ENCODE assay signal across 19 cellular contexts in genomic region chrX:20445109-20445508, GRCh38.
DNase-seq lines count a peak whose midpoint lies in the region; ATAC-seq lines count a peak whose summit lies in the region.
"Had no signal": no experiment of that assay in that cellular context is flagged by ENCODE, and none has a peak within 500 bp of the region (broad histone marks: within the 10 kb centered on the region; RNA-seq: fewer than 3 reads in every experiment).

No MANE protein-coding gene starts in this region.

- POLR2A ChIA-PET in activated CD4-positive, alpha-beta memory T cell treated with anti-CD3 and anti-CD28 coated beads for 36 hours (lab: Charles Lee): no interaction called here

- intact Hi-C loops in activated CD4-positive, alpha-beta T cell treated with anti-CD3 and anti-CD28 coated beads, Interleukin-2, amount 10 ng/mL, durations not matched to agents 24 days and 14 days (cut with micrococcal nuclease): no loop called here
- intact Hi-C loops in left ventricle myocardium superior (cut with micrococcal nuclease): no loop called here
- intact Hi-C loops in activated CD4-positive, alpha-beta memory T cell treated with anti-CD3 and anti-CD28 coated beads for 36 hours (cut with micrococcal nuclease): no loop called here

- CTCF ChIA-PET in activated CD4-positive, alpha-beta memory T cell treated with anti-CD3 and anti-CD28 coated beads for 36 hours (lab: Charles Lee): interaction anchor here (0.7 to 2.7 kb wide), 2 partner anchors 36 to 192 kb away, joined by 3 to 14 read pairs; no protein-coding TSS in a partner anchor

- peak; percentile 77 for ATAC-seq in GM21515 (IDR thresholded peaks at IDR 0.05; ENCODE audit: unreplicated experiment)
- ATAC-seq in HG03442 (IDR thresholded peaks at IDR 0.05; ENCODE audit: unreplicated experiment): peak; percentile 52
- peak; percentile 79 for ATAC-seq in stimulated activated naive CD8-positive, alpha-beta T cell treated with anti-CD3 and anti-CD28 coated beads, Interleukin-15, Interleukin-2, amounts not matched to agents 100 U/mL and 50 U/mL, for 24 hours
- ATAC-seq in left ventricle myocardium superior: no peak
- ATAC-seq: activated naive CD4-positive, alpha-beta T cell treated with anti-CD3 and anti-CD28 coated beads, Interleukin-2, amount 50 U/mL, for 72 hours; mucosa of descending colon had no signal

- peaks cover 2% of the 10 kb centered on the region for H3K27me3 Mint-ChIP-seq in activated CD4-positive, alpha-beta T cell treated with anti-CD3 and anti-CD28 coated beads, Interleukin-2, amount 10 ng/mL, durations not matched to agents 24 days and 14 days
- no peaks in the 10 kb centered on the region for H3K27me3 Mint-ChIP-seq in activated CD4-positive, alpha-beta memory T cell treated with anti-CD3 and anti-CD28 coated beads for 36 hours

- H3K9me3 Mint-ChIP-seq in activated CD4-positive, alpha-beta T cell treated with anti-CD3 and anti-CD28 coated beads, Interleukin-2, amount 10 ng/mL, durations not matched to agents 24 days and 14 days: peaks cover 3% of the 10 kb centered on the region
- H3K9me3 Mint-ChIP-seq in activated CD4-positive, alpha-beta memory T cell treated with anti-CD3 and anti-CD28 coated beads for 36 hours: no peaks in the 10 kb centered on the region
- H3K9me3 Mint-ChIP-seq: activated naive CD4-positive, alpha-beta T cell treated with anti-CD3 and anti-CD28 coated beads, Interleukin-2, amount 50 U/mL, for 72 hours had no signal

- no peaks in the 10 kb centered on the region for H3K36me3 Mint-ChIP-seq in activated CD4-positive, alpha-beta T cell treated with anti-CD3 and anti-CD28 coated beads, Interleukin-2, amount 10 ng/mL, durations not matched to agents 24 days and 14 days (ENCODE audit: low read depth)
- H3K36me3 Mint-ChIP-seq in activated CD4-positive, alpha-beta memory T cell treated with anti-CD3 and anti-CD28 coated beads for 36 hours: no peaks in the 10 kb centered on the region
- H3K36me3 Mint-ChIP-seq: activated naive CD4-positive, alpha-beta T cell treated with anti-CD3 and anti-CD28 coated beads, Interleukin-2, amount 50 U/mL, for 72 hours had no signal

- DNase-seq in activated CD4-positive, alpha-beta T cell treated with anti-CD3 and anti-CD28 coated beads, Interleukin-2, amount 10 ng/mL, durations not matched to agents 24 days and 14 days: no peak
- DNase-seq in activated CD4-positive, alpha-beta T cell treated with anti-CD3 and anti-CD28 coated beads, Interleukin-2, amount 50 U/mL, for 4 hours: no peak
- no peak for DNase-seq in stimulated activated naive CD8-positive, alpha-beta T cell treated with anti-CD3 and anti-CD28 coated beads, Interleukin-15, Interleukin-2, amounts not matched to agents 100 U/mL and 50 U/mL, for 24 hours
- DNase-seq in left ventricle myocardium superior: no peak
- no peak for DNase-seq in nucleus accumbens (lab: John Stamatoyannopoulos, UW)
- DNase-seq in activated CD4-positive, alpha-beta memory T cell treated with anti-CD3 and anti-CD28 coated beads for 36 hours: no peak
- DNase-seq: activated CD4-positive, alpha-beta T cell treated with anti-CD3 and anti-CD28 coated beads, Interleukin-2, amount 50 U/mL, for 48 hours; endodermal cell; H7; left ventricle myocardium inferior; mucosa of descending colon; NCI-H1092 treated with DMSO at 0.1 percent for 48 hours; NCI-H2107; NCI-H524; stimulated activated CD4-positive, alpha-beta T cell treated with anti-CD3 and anti-CD28 coated beads, Interleukin-4, amount 100 ng/mL, for 4 hours; SW 1271 had no signal

- H3K4me3 Mint-ChIP-seq in activated CD4-positive, alpha-beta T cell treated with anti-CD3 and anti-CD28 coated beads, Interleukin-2, amount 10 ng/mL, durations not matched to agents 24 days and 14 days: peak overlapping the region; percentile 5
- no peak overlapping the region for H3K4me3 Mint-ChIP-seq in activated CD4-positive, alpha-beta memory T cell treated with anti-CD3 and anti-CD28 coated beads for 36 hours
- H3K4me3 Mint-ChIP-seq: endodermal cell had no signal

- peaks cover 35% of the 10 kb centered on the region for H3K4me1 Mint-ChIP-seq in activated CD4-positive, alpha-beta T cell treated with anti-CD3 and anti-CD28 coated beads, Interleukin-2, amount 10 ng/mL, durations not matched to agents 24 days and 14 days
- H3K4me1 Mint-ChIP-seq in activated CD4-positive, alpha-beta memory T cell treated with anti-CD3 and anti-CD28 coated beads for 36 hours (ENCODE audit: low read depth): peaks cover 55% of the 10 kb centered on the region
- H3K4me1 Mint-ChIP-seq: endodermal cell had no signal

- no peak overlapping the region for H3K27ac Mint-ChIP-seq in activated CD4-positive, alpha-beta T cell treated with anti-CD3 and anti-CD28 coated beads, Interleukin-2, amount 10 ng/mL, durations not matched to agents 24 days and 14 days
- H3K27ac Mint-ChIP-seq in activated CD4-positive, alpha-beta memory T cell treated with anti-CD3 and anti-CD28 coated beads for 36 hours: no peak overlapping the region
- H3K27ac Mint-ChIP-seq: activated naive CD4-positive, alpha-beta T cell treated with anti-CD3 and anti-CD28 coated beads, Interleukin-2, amount 50 U/mL, for 72 hours; endodermal cell had no signal
